19 cellular contexts compared by ENCODE assay signal in genomic region chr17:72997559-72997958, GRCh38.
"Had no signal": no experiment of that assay in that cellular context is flagged by ENCODE, and none has a peak within 500 bp of the region (broad histone marks: within the 10 kb centered on the region; RNA-seq: fewer than 3 reads in every experiment).

No MANE protein-coding gene starts in this region.

- H3K9me3 ChIP-seq: esophagus squamous epithelium, left lung, neutrophil, tibial artery, uterus had no signal

- H3K4me3 ChIP-seq: esophagus squamous epithelium, heart right ventricle, left lung, tibial artery, uterus had no signal

- H3K27me3 ChIP-seq: esophagus squamous epithelium, foreskin keratinocyte, heart right ventricle, left lung, neutrophil, tibial artery, uterus had no signal

- H3K27ac Mint-ChIP-seq: activated CD4-positive, alpha-beta memory T cell treated with anti-CD3 and anti-CD28 coated beads, Interleukin-2, amount 10 ng/mL, durations not matched to agents 7 days and 5 days; activated naive CD4-positive, alpha-beta T cell treated with anti-CD3 and anti-CD28 coated beads, Interleukin-2, amount 10 ng/mL, durations not matched to agents 7 days and 5 days; activated T-cell treated with anti-CD3 and anti-CD28 coated beads, Interleukin-2, amount 50 U/mL, for 24 hours; naive thymus-derived CD4-positive, alpha-beta T cell; stimulated activated naive B cell treated with anti-CD40 and anti-IgM and Interleukin-4, amounts not matched to agents 10 μg/mL and 1 μg/mL and 100 μg/mL, for 72 hours; WTC11 had no signal

- H2AFZ ChIP-seq: parathyroid adenoma had no signal

- H3K4me1 ChIP-seq: esophagus squamous epithelium, heart right ventricle, left lung, parathyroid adenoma, tibial artery, uterus had no signal

- DNase-seq: activated CD4-positive, alpha-beta memory T cell treated with anti-CD3 and anti-CD28 coated beads, Interleukin-2, amount 10 ng/mL, durations not matched to agents 7 days and 5 days; activated CD4-positive, alpha-beta T cell treated with anti-CD3 and anti-CD28 coated beads for 4 hours; activated naive CD4-positive, alpha-beta T cell treated with anti-CD3 and anti-CD28 coated beads, Interleukin-2, amount 10 ng/mL, durations not matched to agents 7 days and 5 days; activated T-cell treated with anti-CD3 and anti-CD28 coated beads, Interleukin-2, amount 50 U/mL, for 24 hours; effector CD4-positive, alpha-beta T cell; esophagus squamous epithelium; heart right ventricle; kidney; left lung; mammary epithelial cell; naive thymus-derived CD4-positive, alpha-beta T cell; stimulated activated CD4-positive, alpha-beta T cell treated with anti-CD3 and anti-CD28 coated beads, Interleukin-4, amount 100 ng/mL, for 1 hour; stimulated activated naive B cell treated with anti-CD40 and anti-IgM and Interleukin-4, amounts not matched to agents 10 μg/mL and 1 μg/mL and 100 μg/mL, for 72 hours; tibial artery; uterus had no signal

- H3K27ac ChIP-seq: esophagus squamous epithelium, foreskin keratinocyte, heart right ventricle, left lung, neutrophil, parathyroid adenoma, tibial artery, uterus had no signal

- H3K4me1 Mint-ChIP-seq: activated naive CD4-positive, alpha-beta T cell treated with anti-CD3 and anti-CD28 coated beads, Interleukin-2, amount 10 ng/mL, durations not matched to agents 7 days and 5 days; WTC11 had no signal

- H3K79me2 ChIP-seq: parathyroid adenoma had no signal

- H3K4me3 Mint-ChIP-seq: activated CD4-positive, alpha-beta memory T cell treated with anti-CD3 and anti-CD28 coated beads, Interleukin-2, amount 10 ng/mL, durations not matched to agents 7 days and 5 days; activated naive CD4-positive, alpha-beta T cell treated with anti-CD3 and anti-CD28 coated beads, Interleukin-2, amount 10 ng/mL, durations not matched to agents 7 days and 5 days; activated T-cell treated with anti-CD3 and anti-CD28 coated beads, Interleukin-2, amount 50 U/mL, for 24 hours; naive thymus-derived CD4-positive, alpha-beta T cell; stimulated activated naive B cell treated with anti-CD40 and anti-IgM and Interleukin-4, amounts not matched to agents 10 μg/mL and 1 μg/mL and 100 μg/mL, for 72 hours; WTC11 had no signal

- H3K36me3 ChIP-seq: heart right ventricle, left lung, neutrophil, tibial artery, uterus had no signal

- H3K27me3 Mint-ChIP-seq: activated CD4-positive, alpha-beta memory T cell treated with anti-CD3 and anti-CD28 coated beads, Interleukin-2, amount 10 ng/mL, durations not matched to agents 7 days and 5 days; activated naive CD4-positive, alpha-beta T cell treated with anti-CD3 and anti-CD28 coated beads, Interleukin-2, amount 10 ng/mL, durations not matched to agents 7 days and 5 days; activated T-cell treated with anti-CD3 and anti-CD28 coated beads, Interleukin-2, amount 50 U/mL, for 24 hours; naive thymus-derived CD4-positive, alpha-beta T cell; stimulated activated naive B cell treated with anti-CD40 and anti-IgM and Interleukin-4, amounts not matched to agents 10 μg/mL and 1 μg/mL and 100 μg/mL, for 72 hours had no signal

- H3K9ac ChIP-seq: parathyroid adenoma had no signal
